In the genomic region with DNA sequence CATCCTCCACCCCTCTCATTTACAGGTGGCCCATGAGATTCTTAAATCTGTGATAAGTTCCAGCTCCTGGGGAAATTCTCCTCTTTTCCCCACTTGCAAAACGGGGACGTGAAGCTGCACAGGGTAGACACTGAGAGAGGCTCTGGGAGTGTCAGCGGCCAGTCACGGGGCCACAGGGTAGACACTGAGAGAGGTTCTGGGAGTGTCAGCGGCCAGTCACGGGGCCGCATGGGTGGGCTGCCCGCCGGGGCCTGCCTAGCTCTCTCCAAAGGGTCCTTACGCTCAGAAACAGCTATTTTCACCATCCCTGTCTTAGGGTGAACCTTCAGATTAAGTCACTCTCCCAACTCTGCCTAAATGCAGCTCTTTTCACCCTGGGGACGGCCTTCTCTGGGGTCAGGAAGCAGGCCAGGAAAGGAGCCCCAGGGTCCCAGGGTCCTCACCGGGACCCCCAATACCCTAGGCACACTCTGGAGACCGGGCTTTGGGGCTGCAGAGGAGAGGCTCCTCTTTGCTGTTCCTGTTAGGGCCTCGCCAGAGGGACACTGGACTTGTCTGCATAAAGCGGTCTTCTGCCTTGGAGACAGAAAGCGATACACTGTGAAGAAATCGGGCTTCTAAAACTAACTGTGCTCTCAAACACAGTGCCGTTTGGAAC, we compare ENCODE assay signal across 10 cellular contexts. TPM values are rescaled to one million over a fixed set of nuclear protein-coding genes. Genes with fewer than 3 reads are reported as not detected.
DNase-seq lines count a peak whose midpoint lies in the region; ATAC-seq, FAIRE-seq and TF ChIP-seq lines count a peak whose summit lies in the region.
"Had no signal": no experiment of that assay in that cellular context is flagged by ENCODE, and none has a peak within 500 bp of the region (broad histone marks: within the 10 kb centered on the region; RNA-seq: fewer than 3 reads in every experiment).

No MANE protein-coding gene starts in this region.

- peak overlapping the region; percentile 53 for H3K9ac ChIP-seq in HepG2 (ENCODE audit: insufficient read depth, low read depth, low read length)

- CTCF ChIA-PET in activated CD8-positive, alpha-beta memory T cell treated with anti-CD3 and anti-CD28 coated beads, Interleukin-2, amount 10 ng/mL, durations not matched to agents 7 days and 5 days (lab: Charles Lee): interaction anchor here (1.0 to 11.9 kb wide), 5 partner anchors 9 to 96 kb away, joined by 3 to 177 read pairs (median 6); no protein-coding TSS in a partner anchor
- CTCF ChIA-PET in HepG2 (lab: Yijun Ruan, JAX; ENCODE audit: low intra/inter-chr PET ratio, low total read pairs): no interaction called here

- no TSS peak for BruUV-seq in HepG2 (replicated peaks; lab: Mats Ljungman, UMichigan)

- H3K4me1 Mint-ChIP-seq in activated CD8-positive, alpha-beta memory T cell treated with anti-CD3 and anti-CD28 coated beads, Interleukin-2, amount 10 ng/mL, durations not matched to agents 7 days and 5 days: peaks cover 40% of the 10 kb centered on the region
- H3K4me1 Mint-ChIP-seq in activated T-cell treated with anti-CD3 and anti-CD28 coated beads, Interleukin-2, amount 50 U/mL, for 72 hours (ENCODE audit: low read depth): peaks cover 46% of the 10 kb centered on the region

- intact Hi-C loops in HepG2 (cut with micrococcal nuclease; ENCODE audit: unreplicated experiment): loop anchor here (5.0 to 10.0 kb wide), 2 partner anchors 50 to 98 kb away; no protein-coding TSS in a partner anchor
- intact Hi-C loops in prostate gland (cut with DNase I): loop anchor here (5.0 kb wide), 1 partner anchor 52 kb away; no protein-coding TSS in a partner anchor

- H3K27ac Mint-ChIP-seq in activated CD8-positive, alpha-beta memory T cell treated with anti-CD3 and anti-CD28 coated beads, Interleukin-2, amount 10 ng/mL, durations not matched to agents 7 days and 5 days: peak overlapping the region; percentile 99
- H3K27ac Mint-ChIP-seq in activated T-cell treated with anti-CD3 and anti-CD28 coated beads, Interleukin-2, amount 50 U/mL, for 72 hours: peak overlapping the region; percentile 100
- H3K27ac Mint-ChIP-seq: HFFc6 had no signal

- in situ Hi-C loops in HepG2 (cut with HindIII; ENCODE audit: extremely low pct_ligation_motif_present, low pct_unique_long_range_greater_than_20kb): no loop called here

- no peaks in the 10 kb centered on the region for H3K9me3 ChIP-seq in HepG2 (ENCODE audit: low read length)
- H3K9me3 ChIP-seq in thymus (ENCODE audit: control insufficient read depth): no peaks in the 10 kb centered on the region
- no peaks in the 10 kb centered on the region for H3K9me3 ChIP-seq in prostate gland

- FAIRE-seq in HepG2 (lab: Jason Lieb, UNC): no peak

- peak; percentile 69 for DNase-seq in activated CD8-positive, alpha-beta memory T cell treated with anti-CD3 and anti-CD28 coated beads, Interleukin-2, amount 10 ng/mL, durations not matched to agents 7 days and 5 days
- DNase-seq in activated CD8-positive, alpha-beta memory T cell treated with anti-CD3 and anti-CD28 coated beads, Interleukin-2, amount 50 U/mL, for 4 hours: no peak
- DNase-seq in activated T-cell treated with anti-CD3 and anti-CD28 coated beads, Interleukin-2, amount 50 U/mL, for 72 hours: peak; percentile 43 to 53
- DNase-seq in HepG2 (ENCODE audit: low spot score): no peak
- DNase-seq in prostate gland (ENCODE audit: low spot score): no peak
- no peak for DNase-seq in epidermal melanocyte (ENCODE audit: insufficient read length, low spot score)
- DNase-seq: brain microvascular endothelial cell, HFFc6 had no signal

- H3K27me3 ChIP-seq in HepG2 (ENCODE audit: control insufficient read depth in 1 of 2, insufficient read depth in 2 of 2, low read length in 2 of 2) (peaks cover 17 to 57% of the 10 kb centered on the region in 2 experiments), thymus (ENCODE audit: control insufficient read depth, insufficient read depth) (no peaks in the 10 kb centered on the region), prostate gland (replicated peaks; ENCODE audit: insufficient read depth) (no peaks in the 10 kb centered on the region)

- peaks cover 51% of the 10 kb centered on the region for H3K36me3 Mint-ChIP-seq in activated CD8-positive, alpha-beta memory T cell treated with anti-CD3 and anti-CD28 coated beads, Interleukin-2, amount 10 ng/mL, durations not matched to agents 7 days and 5 days
- peaks cover 17 to 27% of the 10 kb centered on the region in 2 donors for H3K36me3 Mint-ChIP-seq in activated T-cell treated with anti-CD3 and anti-CD28 coated beads, Interleukin-2, amount 50 U/mL, for 72 hours (ENCODE audit: insufficient read depth in 2 of 2)

- TF ChIP-seq POLR2A in HepG2 (IDR thresholded peaks at IDR 0.05; ENCODE audit: insufficient read depth in 1 of 2, low read depth in 2 of 2, low read length in 2 of 2): no peak
- no peak for TF ChIP-seq POLR2A in prostate gland (IDR thresholded peaks at IDR 0.05)

- 16% methylated on average over 10 of the region's 18 CpGs for WGBS in HepG2 (ENCODE audit: low lambda C conversion rate)
- 7% methylated on average over 18 of the region's 18 CpGs for WGBS in thymus
- WGBS in prostate gland: 85% methylated on average over 18 of the region's 18 CpGs

- no peaks in the 10 kb centered on the region for H4K20me1 ChIP-seq in HepG2 (ENCODE audit: insufficient read depth, low read length)

- TF ChIP-seq EP300 in HepG2 (IDR thresholded peaks at IDR 0.05; ENCODE audit: low read depth in 2 of 2, low read length in 2 of 2) (no peak), HepG2 (CRISPR knock-in tag; IDR thresholded peaks at IDR 0.05; ENCODE audit: borderline replicate concordance) (no peak)

- ATAC-seq in activated CD8-positive, alpha-beta memory T cell treated with anti-CD3 and anti-CD28 coated beads, Interleukin-2, amount 10 ng/mL, durations not matched to agents 7 days and 5 days: no peak
- peak; percentile 27 to 29 for ATAC-seq in activated T-cell treated with anti-CD3 and anti-CD28 coated beads, Interleukin-2, amount 50 U/mL, for 72 hours (replicated peaks in 1 of 2)
- ATAC-seq in HepG2 (peak; percentile 64), GM21390 (IDR thresholded peaks at IDR 0.05; ENCODE audit: unreplicated experiment) (no peak)

- H3K79me2 ChIP-seq in HepG2 (ENCODE audit: insufficient read depth, low read length): no peaks in the 10 kb centered on the region

- H2AFZ ChIP-seq in HepG2 (ENCODE audit: low read length): peak overlapping the region; percentile 63

- H3K4me1 ChIP-seq in HepG2 (ENCODE audit: insufficient read depth, low read length) (peaks cover 59% of the 10 kb centered on the region), thymus (ENCODE audit: control insufficient read depth, insufficient read depth, low read length) (peaks cover 19% of the 10 kb centered on the region), prostate gland (replicated peaks) (no peaks in the 10 kb centered on the region)

- H3K36me3 ChIP-seq in HepG2 (replicated peaks in 1 of 2; ENCODE audit: control insufficient read depth in 1 of 2, insufficient read depth in 2 of 2, low read length in 2 of 2) (no peaks in the 10 kb centered on the region), thymus (ENCODE audit: control insufficient read depth, insufficient read depth) (no peaks in the 10 kb centered on the region), prostate gland (no peaks in the 10 kb centered on the region)
- H3K36me3 ChIP-seq: brain microvascular endothelial cell had no signal

- peak overlapping the region; percentile 99 for H3K4me3 Mint-ChIP-seq in activated CD8-positive, alpha-beta memory T cell treated with anti-CD3 and anti-CD28 coated beads, Interleukin-2, amount 10 ng/mL, durations not matched to agents 7 days and 5 days
- peak overlapping the region; percentile 93 to 100 for H3K4me3 Mint-ChIP-seq in activated T-cell treated with anti-CD3 and anti-CD28 coated beads, Interleukin-2, amount 50 U/mL, for 72 hours
- H3K4me3 Mint-ChIP-seq: HFFc6 had no signal

- TF ChIP-seq CTCF in HepG2 (CRISPR knock-in tag; IDR thresholded peaks at IDR 0.05): no peak
- no peak for TF ChIP-seq CTCF in prostate gland (IDR thresholded peaks at IDR 0.05)

- H3K4me3 ChIP-seq in HepG2 (replicated peaks in 1 of 3; ENCODE audit: insufficient read depth in 1 of 3, low read depth in 2 of 3, low read length in 3 of 3): peak overlapping the region; percentile 26 to 68 (median 42)
- H3K4me3 ChIP-seq in thymus (ENCODE audit: low read length): peak overlapping the region; percentile 75
- H3K4me3 ChIP-seq in prostate gland: peak overlapping the region in 1 of 2 donors; percentile 47

- no peak for TF ChIP-seq RAD21 in HepG2 (CRISPR knock-in tag; IDR thresholded peaks at IDR 0.05)

- H3K27ac ChIP-seq in HepG2 (ENCODE audit: extremely low read length, insufficient read depth, low read length) (no peak overlapping the region), thymus (ENCODE audit: low read depth) (peak overlapping the region; percentile 83), prostate gland (no peak overlapping the region)
- H3K27ac ChIP-seq: brain microvascular endothelial cell had no signal

- no peaks in the 10 kb centered on the region for H3K9me3 Mint-ChIP-seq in activated CD8-positive, alpha-beta memory T cell treated with anti-CD3 and anti-CD28 coated beads, Interleukin-2, amount 10 ng/mL, durations not matched to agents 7 days and 5 days (ENCODE audit: low read depth)
- no peaks in the 10 kb centered on the region for H3K9me3 Mint-ChIP-seq in activated T-cell treated with anti-CD3 and anti-CD28 coated beads, Interleukin-2, amount 50 U/mL, for 72 hours
- H3K9me3 Mint-ChIP-seq: HFFc6 had no signal

- POLR2A ChIA-PET in HepG2 (lab: Yijun Ruan, JAX): no interaction called here

- H3K4me2 ChIP-seq in HepG2 (ENCODE audit: low read depth, low read length): peak overlapping the region; percentile 86

- H3K27me3 Mint-ChIP-seq in activated CD8-positive, alpha-beta memory T cell treated with anti-CD3 and anti-CD28 coated beads, Interleukin-2, amount 10 ng/mL, durations not matched to agents 7 days and 5 days: no peaks in the 10 kb centered on the region
- no peaks in the 10 kb centered on the region for H3K27me3 Mint-ChIP-seq in activated T-cell treated with anti-CD3 and anti-CD28 coated beads, Interleukin-2, amount 50 U/mL, for 72 hours (ENCODE audit: low read depth)

RNA-seq across cellular contexts. Expression of a gene that starts 1.5 kb away (rescaled TPM):
- 10 to 100 TPM; 76.8 to 80.0 TPM for total RNA-seq in activated CD8-positive, alpha-beta memory T cell treated with anti-CD3 and anti-CD28 coated beads, Interleukin-2, amount 10 ng/mL, durations not matched to agents 7 days and 5 days
- 10 to 100 TPM; 38.0 to 42.3 TPM for total RNA-seq in activated T-cell treated with anti-CD3 and anti-CD28 coated beads, Interleukin-2, amount 50 U/mL, for 72 hours
- total RNA-seq in HepG2 (2016; rRNA removed; fragmentation: Illumina TruSeq; extraction: Trizol): 0.14 and 0.18 TPM in 2 replicates
- total RNA-seq in HepG2 (2016; cell fraction: cytosol; rRNA removed; fragmentation: Illumina TruSeq; extraction: Trizol; ENCODE audit: low read depth): not detected in 2 replicates
- total RNA-seq in HepG2 (2016; cell fraction: insoluble cytoplasmic fraction; rRNA removed; fragmentation: Illumina TruSeq; extraction: Trizol): 0.15 and 0.26 TPM in 2 replicates
- total RNA-seq in HepG2 (2016; cell fraction: membrane; rRNA removed; fragmentation: Illumina TruSeq; extraction: Trizol): 0.15 TPM in 1 of 2 replicates, not detected in the other
- 0.50 and 0.68 TPM in 2 replicates for total RNA-seq in HepG2 (2016; cell fraction: nucleus; rRNA removed; fragmentation: Illumina TruSeq; extraction: Trizol)
- 0.51 and 0.62 TPM in 2 replicates for polyA plus RNA-seq in HepG2 (2011; rRNA removed)
- 0.37 and 0.43 TPM in 2 replicates for polyA plus RNA-seq in HepG2 (2011; cell fraction: cytosol; rRNA removed)
- polyA plus RNA-seq in HepG2 (2011; cell fraction: nucleus; rRNA removed): 0.63 and 0.69 TPM in 2 replicates
- polyA plus RNA-seq in HepG2 (2012): 0.25 and 0.30 TPM in 2 replicates
- polyA plus RNA-seq in HepG2 (2016; cell fraction: cytosol; fragmentation: Illumina TruSeq; extraction: Trizol; ENCODE audit: low read depth): 0.03 and 0.11 TPM in 2 replicates
- polyA plus RNA-seq in HepG2 (2016; cell fraction: insoluble cytoplasmic fraction; fragmentation: Illumina TruSeq; extraction: Trizol; ENCODE audit: low read depth): 0.12 and 0.21 TPM in 2 replicates
- 0.07 and 0.10 TPM in 2 replicates for polyA plus RNA-seq in HepG2 (2016; cell fraction: membrane; fragmentation: Illumina TruSeq; extraction: Trizol; ENCODE audit: low read depth)
- polyA plus RNA-seq in HepG2 (2016; cell fraction: nucleus; fragmentation: Illumina TruSeq; extraction: Trizol; ENCODE audit: insufficient read depth, low read depth): 0.11 and 0.22 TPM in 2 replicates
- polyA minus RNA-seq in HepG2 (2011; rRNA and poly(A)+ RNA removed; ENCODE audit: low replicate concordance): 0.62 and 23.9 TPM in 2 replicates
- polyA minus RNA-seq in HepG2 (2011; cell fraction: cytosol; rRNA and poly(A)+ RNA removed): 0.26 and 0.49 TPM in 2 replicates
- polyA minus RNA-seq in HepG2 (2011; cell fraction: nucleus; rRNA and poly(A)+ RNA removed): 0.12 and 0.13 TPM in 2 replicates
- polyA plus RNA-seq in thymus: 28.2 TPM
- 10 to 100 TPM in 1 of 2 donors, under 1 TPM in 1; 0.73 to 16.4 TPM for total RNA-seq in prostate gland

RNA-seq across cellular contexts. Expression of a gene that starts 14.7 kb away (rescaled TPM):
- total RNA-seq in activated CD8-positive, alpha-beta memory T cell treated with anti-CD3 and anti-CD28 coated beads, Interleukin-2, amount 10 ng/mL, durations not matched to agents 7 days and 5 days: not detected
- under 1 TPM; 0.23 to 0.31 TPM for total RNA-seq in activated T-cell treated with anti-CD3 and anti-CD28 coated beads, Interleukin-2, amount 50 U/mL, for 72 hours
- total RNA-seq in HepG2 (2016; rRNA removed; fragmentation: Illumina TruSeq; extraction: Trizol) (0.66 and 1.2 TPM in 2 replicates), prostate gland (10 to 100 TPM in 1 of 2 donors, 1 to 10 TPM in 1; 2.0 to 32.5 TPM)
- total RNA-seq in HepG2 (2016; cell fraction: cytosol; rRNA removed; fragmentation: Illumina TruSeq; extraction: Trizol; ENCODE audit: low read depth): 1.1 TPM in 2 replicates
- 0.85 and 1.0 TPM in 2 replicates for total RNA-seq in HepG2 (2016; cell fraction: insoluble cytoplasmic fraction; rRNA removed; fragmentation: Illumina TruSeq; extraction: Trizol)
- total RNA-seq in HepG2 (2016; cell fraction: membrane; rRNA removed; fragmentation: Illumina TruSeq; extraction: Trizol): 1.7 TPM in 2 replicates
- 0.28 and 1.4 TPM in 2 replicates for total RNA-seq in HepG2 (2016; cell fraction: nucleus; rRNA removed; fragmentation: Illumina TruSeq; extraction: Trizol)
- polyA plus RNA-seq in HepG2 (2011; rRNA removed) (0.33 and 0.67 TPM in 2 replicates), thymus (0.96 TPM)
- 0.47 and 1.0 TPM in 2 replicates for polyA plus RNA-seq in HepG2 (2011; cell fraction: cytosol; rRNA removed)
- polyA plus RNA-seq in HepG2 (2011; cell fraction: nucleus; rRNA removed): 0.66 and 0.87 TPM in 2 replicates
- 0.69 and 0.78 TPM in 2 replicates for polyA plus RNA-seq in HepG2 (2012)
- polyA plus RNA-seq in HepG2 (2016; cell fraction: cytosol; fragmentation: Illumina TruSeq; extraction: Trizol; ENCODE audit: low read depth): 1.2 and 1.6 TPM in 2 replicates
- polyA plus RNA-seq in HepG2 (2016; cell fraction: insoluble cytoplasmic fraction; fragmentation: Illumina TruSeq; extraction: Trizol; ENCODE audit: low read depth): 0.74 and 0.82 TPM in 2 replicates
- polyA plus RNA-seq in HepG2 (2016; cell fraction: membrane; fragmentation: Illumina TruSeq; extraction: Trizol; ENCODE audit: low read depth): 1.7 TPM in 2 replicates
- 0.56 and 0.57 TPM in 2 replicates for polyA plus RNA-seq in HepG2 (2016; cell fraction: nucleus; fragmentation: Illumina TruSeq; extraction: Trizol; ENCODE audit: insufficient read depth, low read depth)
- 0.16 and 1.9 TPM in 2 replicates for polyA minus RNA-seq in HepG2 (2011; rRNA and poly(A)+ RNA removed; ENCODE audit: low replicate concordance)
- 0.70 and 0.79 TPM in 2 replicates for polyA minus RNA-seq in HepG2 (2011; cell fraction: cytosol; rRNA and poly(A)+ RNA removed)
- 0.52 and 1.1 TPM in 2 replicates for polyA minus RNA-seq in HepG2 (2011; cell fraction: nucleus; rRNA and poly(A)+ RNA removed)

Comparison
In these comparisons a context has a peak if more than half of its experiments do, and no peak if none do; other contexts are left out.
1. DNase-seq: peak in activated CD8-positive, alpha-beta memory T cell treated with anti-CD3 and anti-CD28 coated beads, Interleukin-2, amount 10 ng/mL, durations not matched to agents 7 days and 5 days (single experiment) and activated T-cell treated with anti-CD3 and anti-CD28 coated beads, Interleukin-2, amount 50 U/mL, for 72 hours (2 of 2); none in activated CD8-positive, alpha-beta memory T cell treated with anti-CD3 and anti-CD28 coated beads, Interleukin-2, amount 50 U/mL, for 4 hours (single experiment), HepG2 (single experiment), prostate gland (single experiment) and epidermal melanocyte (single experiment).
2. ATAC-seq: peak in activated T-cell treated with anti-CD3 and anti-CD28 coated beads, Interleukin-2, amount 50 U/mL, for 72 hours (2 of 2) and HepG2 (single experiment); none in activated CD8-positive, alpha-beta memory T cell treated with anti-CD3 and anti-CD28 coated beads, Interleukin-2, amount 10 ng/mL, durations not matched to agents 7 days and 5 days (single experiment) and GM21390 (single experiment).